In genomic region chr2:99636432-99637034, GRCh38 we compare ENCODE assay signal across 13 cellular contexts.
DNase-seq lines count a peak whose midpoint lies in the region; ATAC-seq and TF ChIP-seq lines count a peak whose summit lies in the region.
"Had no signal": no experiment of that assay in that cellular context is flagged by ENCODE, and none has a peak within 500 bp of the region (broad histone marks: within the 10 kb centered on the region; RNA-seq: fewer than 3 reads in every experiment).

No MANE protein-coding gene starts in this region.

- peak; percentile 67 for DNase-seq in M059J (ENCODE audit: low read depth)
- DNase-seq in dermis blood vessel endothelial cell, result peak; percentile 6
- DNase-seq in memory B cell (ENCODE audit: low spot score in 2 of 2), result no peak
- peak; percentile 87 for DNase-seq in testis
- DNase-seq in smooth muscle cell (lab: John Stamatoyannopoulos, UW; ENCODE audit: unreplicated experiment), result no peak
- DNase-seq in CD8-positive, alpha-beta memory T cell, result no peak
- DNase-seq in RPMI8226, result no peak
- DNase-seq: activated CD8-positive, alpha-beta memory T cell treated with anti-CD3 and anti-CD28 coated beads, Interleukin-2, amount 50 U/mL, for 48 hours; NCI-H510A had no signal

- H3K4me1 ChIP-seq in testis (peaks cover 24% of the 10 kb centered on the region), smooth muscle cell (ENCODE audit: low read depth) (no peaks in the 10 kb centered on the region)
- no peaks in the 10 kb centered on the region for H3K4me1 ChIP-seq in CD8-positive, alpha-beta memory T cell (ENCODE audit: insufficient read depth, low read length)

- no peak overlapping the region for H3K4me3 ChIP-seq in testis
- no peak overlapping the region for H3K4me3 ChIP-seq in smooth muscle cell
- no peak overlapping the region for H3K4me3 ChIP-seq in CD8-positive, alpha-beta memory T cell (ENCODE audit: low read length)

- no peak overlapping the region for H3K4me2 ChIP-seq in smooth muscle cell

- intact Hi-C loops in testis (cut with DNase I; ENCODE audit: low total_unique reads), result no loop called here

- WGBS in testis, 2 donors, result 38 to 50% methylated on average over 13 to 17 of the region's 17 CpGs
- WGBS in smooth muscle cell (ENCODE audit: low lambda C conversion rate), result 90% methylated on average over 17 of the region's 17 CpGs

- no peak overlapping the region for H3K9ac ChIP-seq in smooth muscle cell (ENCODE audit: low read depth)

- H3K36me3 Mint-ChIP-seq in memory B cell, result peaks cover 30% of the 10 kb centered on the region
- no peaks in the 10 kb centered on the region for H3K36me3 Mint-ChIP-seq in CD8-positive, alpha-beta memory T cell

- no peak overlapping the region for H3K4me3 Mint-ChIP-seq in memory B cell
- H3K4me3 Mint-ChIP-seq in CD8-positive, alpha-beta memory T cell, result no peak overlapping the region
- H3K4me3 Mint-ChIP-seq: central memory CD8-positive, alpha-beta T cell; T-helper 2 cell treated with Interferon-gamma antibody and Interleukin-4, amounts not matched to agents 5 μg/mL and 100 μg/mL, for 36 hours had no signal

- H3K27me3 Mint-ChIP-seq in memory B cell, result no peaks in the 10 kb centered on the region
- H3K27me3 Mint-ChIP-seq in CD8-positive, alpha-beta memory T cell, result peaks cover 0 to 3% of the 10 kb centered on the region in 2 donors

- H2AFZ ChIP-seq in smooth muscle cell (ENCODE audit: low read depth), result no peak overlapping the region

- TF ChIP-seq POLR2A in testis (IDR thresholded peaks at IDR 0.05), result no peak

- TF ChIP-seq CTCF in testis (IDR thresholded peaks at IDR 0.05) (no peak), smooth muscle cell (IDR thresholded peaks at IDR 0.05; ENCODE audit: borderline replicate concordance, insufficient read depth, poor library complexity, severe bottlenecking) (no peak)

- no peaks in the 10 kb centered on the region for H3K36me3 ChIP-seq in testis (ENCODE audit: low read depth, missing control alignments)
- H3K36me3 ChIP-seq in smooth muscle cell (ENCODE audit: low read depth), result no peaks in the 10 kb centered on the region
- H3K36me3 ChIP-seq in CD8-positive, alpha-beta memory T cell (ENCODE audit: insufficient read depth, low read length), result no peaks in the 10 kb centered on the region
- H3K36me3 ChIP-seq: neutrophil had no signal

- no peaks in the 10 kb centered on the region for H3F3A ChIP-seq in smooth muscle cell (ENCODE audit: low read depth)

- POLR2A ChIA-PET in CD8-positive, alpha-beta memory T cell (lab: Charles Lee), result no interaction called here

- ATAC-seq in memory B cell (ENCODE audit: low read depth) (no peak), HG03135 (IDR thresholded peaks at IDR 0.05; ENCODE audit: unreplicated experiment) (no peak)

- no peaks in the 10 kb centered on the region for H4K20me1 ChIP-seq in smooth muscle cell (ENCODE audit: low read depth)

- no peak overlapping the region for H3K27ac ChIP-seq in testis
- no peak overlapping the region for H3K27ac ChIP-seq in smooth muscle cell (ENCODE audit: low read depth)
- H3K27ac ChIP-seq in CD8-positive, alpha-beta memory T cell (ENCODE audit: low read depth, low read length), result no peak overlapping the region
- H3K27ac ChIP-seq: neutrophil had no signal

- peaks cover 43% of the 10 kb centered on the region for H3K4me1 Mint-ChIP-seq in memory B cell
- no peaks in the 10 kb centered on the region for H3K4me1 Mint-ChIP-seq in CD8-positive, alpha-beta memory T cell
- H3K4me1 Mint-ChIP-seq: central memory CD8-positive, alpha-beta T cell had no signal

- CTCF ChIA-PET in CD8-positive, alpha-beta memory T cell (lab: Charles Lee), result no interaction called here

- H3K9me3 Mint-ChIP-seq in memory B cell, result no peaks in the 10 kb centered on the region
- H3K9me3 Mint-ChIP-seq in CD8-positive, alpha-beta memory T cell, result peaks cover 0 to 6% (median 5%) of the 10 kb centered on the region in 5 donors

- no peaks in the 10 kb centered on the region for H3K27me3 ChIP-seq in testis
- no peaks in the 10 kb centered on the region for H3K27me3 ChIP-seq in smooth muscle cell (ENCODE audit: low read depth)
- no peaks in the 10 kb centered on the region for H3K27me3 ChIP-seq in CD8-positive, alpha-beta memory T cell (ENCODE audit: insufficient read depth, low read length, poor library complexity, severe bottlenecking)
- H3K27me3 ChIP-seq: neutrophil had no signal

- H3K79me2 ChIP-seq in smooth muscle cell (ENCODE audit: low read depth), result no peaks in the 10 kb centered on the region

- H3K9me3 ChIP-seq in testis (no peaks in the 10 kb centered on the region), smooth muscle cell (replicated peaks; ENCODE audit: low read depth) (no peaks in the 10 kb centered on the region)
- no peaks in the 10 kb centered on the region for H3K9me3 ChIP-seq in CD8-positive, alpha-beta memory T cell (ENCODE audit: low read length)
- H3K9me3 ChIP-seq: neutrophil had no signal

- H3K27ac Mint-ChIP-seq in memory B cell, result peak overlapping the region; percentile 45
- no peak overlapping the region for H3K27ac Mint-ChIP-seq in CD8-positive, alpha-beta memory T cell
- H3K27ac Mint-ChIP-seq: T-helper 2 cell treated with Interferon-gamma antibody and Interleukin-4, amounts not matched to agents 5 μg/mL and 100 μg/mL, for 36 hours had no signal

Comparison
In these comparisons a context has a peak if more than half of its experiments do, and no peak if none do; other contexts are left out.
1. DNase-seq: peak in M059J (single experiment), dermis blood vessel endothelial cell (single experiment) and testis (single experiment); none in memory B cell (0 of 2), smooth muscle cell (single experiment), CD8-positive, alpha-beta memory T cell (0 of 5) and RPMI8226 (single experiment).